Comparison of ENCODE assay signal across 8 cellular contexts in genomic region chr11:126354631-126355323, GRCh38. TPM values are rescaled to one million over a fixed set of nuclear protein-coding genes. Genes with fewer than 3 reads are reported as not detected.
DNase-seq lines count a peak whose midpoint lies in the region; ATAC-seq and TF ChIP-seq lines count a peak whose summit lies in the region.

No MANE protein-coding gene starts in this region.

- 56% methylated on average over 10 of the region's 15 CpGs for WGBS in suprapubic skin

- H3K27ac ChIP-seq in AG04450 (ENCODE audit: low read depth, low read length) (peak overlapping the region; percentile 62), suprapubic skin (peak overlapping the region; percentile 83)

- no peaks in the 10 kb centered on the region for H3K36me3 ChIP-seq in suprapubic skin

- H3K9me3 ChIP-seq in AG04450 (ENCODE audit: control insufficient read depth, insufficient read depth, low read length) (no peaks in the 10 kb centered on the region; the same call in 1 of the 2 replicates), suprapubic skin (no peaks in the 10 kb centered on the region)

- ATAC-seq in GM19324 (IDR thresholded peaks at IDR 0.05; ENCODE audit: low FRiP score, unreplicated experiment), result peak; percentile 20
- ATAC-seq in HG03432 (IDR thresholded peaks at IDR 0.05; ENCODE audit: unreplicated experiment), result peak; percentile 41
- ATAC-seq in activated naive CD4-positive, alpha-beta T cell treated with anti-CD3 and anti-CD28 coated beads, Interleukin-2, amount 50 U/mL, for 72 hours, result peak; percentile 37 to 42

- TF ChIP-seq EP300 in suprapubic skin (IDR thresholded peaks at IDR 0.05), result no peak

- POLR2A ChIA-PET in AG04450 (lab: Yijun Ruan, JAX), result interaction anchor here (0.6 to 2.4 kb wide), 7 partner anchors 13 to 76 kb away, joined by 3 to 16 read pairs (median 3); no protein-coding TSS in a partner anchor

- H3K36me3 Mint-ChIP-seq in activated naive CD4-positive, alpha-beta T cell treated with anti-CD3 and anti-CD28 coated beads, Interleukin-2, amount 50 U/mL, for 72 hours, result peaks cover 13 to 18% of the 10 kb centered on the region in 2 donors
- peaks cover 3 to 7% (median 4%) of the 10 kb centered on the region in 3 donors for H3K36me3 Mint-ChIP-seq in immature natural killer cell

- H3K4me1 Mint-ChIP-seq in immature natural killer cell, result peaks cover 78 to 81% of the 10 kb centered on the region in 2 donors

- H3K27me3 Mint-ChIP-seq in immature natural killer cell (ENCODE audit: low read depth in 3 of 3), result peaks cover 8 to 17% (median 11%) of the 10 kb centered on the region in 3 donors

- H3K4me3 Mint-ChIP-seq in immature natural killer cell, result peak overlapping the region; percentile 88 to 96 (median 94)

- no peak for TF ChIP-seq POLR2A in suprapubic skin (IDR thresholded peaks at IDR 0.05)

- H3K9me3 Mint-ChIP-seq in activated naive CD4-positive, alpha-beta T cell treated with anti-CD3 and anti-CD28 coated beads, Interleukin-2, amount 50 U/mL, for 72 hours, result no peaks in the 10 kb centered on the region
- no peaks in the 10 kb centered on the region for H3K9me3 Mint-ChIP-seq in immature natural killer cell

- TF ChIP-seq CTCF in AG04450 (IDR thresholded peaks at IDR 0.05; ENCODE audit: low read depth, low read length) (no peak), suprapubic skin (IDR thresholded peaks at IDR 0.05) (no peak)

- H3K4me3 ChIP-seq in AG04450 (ENCODE audit: low read depth, low read length) (peak overlapping the region; percentile 93), suprapubic skin (peak overlapping the region; percentile 67)

- CTCF ChIA-PET in AG04450 (lab: Charles Lee), result no interaction called here

- no peaks in the 10 kb centered on the region for H3K27me3 ChIP-seq in AG04450 (ENCODE audit: control insufficient read depth, insufficient read depth, low read length)
- no peaks in the 10 kb centered on the region for H3K27me3 ChIP-seq in suprapubic skin

- H3K4me1 ChIP-seq in suprapubic skin, result peaks cover 57% of the 10 kb centered on the region

- H3K27ac Mint-ChIP-seq in activated naive CD4-positive, alpha-beta T cell treated with anti-CD3 and anti-CD28 coated beads, Interleukin-2, amount 50 U/mL, for 72 hours, result peak overlapping the region; percentile 87 to 96
- H3K27ac Mint-ChIP-seq in immature natural killer cell, result peak overlapping the region; percentile 87 to 98 (median 96)

- no peak for DNase-seq in AG04450 (ENCODE audit: low read depth, low spot score)
- DNase-seq in activated naive CD4-positive, alpha-beta T cell treated with anti-CD3 and anti-CD28 coated beads, Interleukin-2, amount 50 U/mL, for 72 hours (ENCODE audit: low spot score in 2 of 2), result no peak
- peak in 2 of 3 donors; percentile 21 to 36 for DNase-seq in immature natural killer cell
- DNase-seq in suprapubic skin (ENCODE audit: low spot score in 2 of 2), result peak; percentile 53 to 63
- no peak for DNase-seq in NCI-H1694 treated with DMSO at 0.1 percent for 48 hours (lab: John Stamatoyannopoulos, UW)
- no peak for DNase-seq in activated gamma-delta T cell treated with Interleukin-2 at 50 U/mL for 16 hours

RNA-seq across cellular contexts. Expression of gene ST3GAL4, which starts 0.7 kb away (rescaled TPM):
- polyA plus RNA-seq in AG04450 (2011; rRNA removed) (13.1 and 15.3 TPM in 2 replicates), immature natural killer cell (10 to 100 TPM; 25.0 to 31.7 (median 30.9) TPM)
- polyA minus RNA-seq in AG04450 (2011; rRNA and poly(A)+ RNA removed), result 15.7 and 19.3 TPM in 2 replicates
- total RNA-seq in activated naive CD4-positive, alpha-beta T cell treated with anti-CD3 and anti-CD28 coated beads, Interleukin-2, amount 50 U/mL, for 72 hours, result 10 to 100 TPM in 1 of 2 donors, 1 to 10 TPM in 1; 7.2 to 10.5 TPM
- total RNA-seq in suprapubic skin, result 10 to 100 TPM; 23.6 to 30.9 (median 26.9) TPM

RNA-seq across cellular contexts. Expression of gene DCPS, which starts 50.9 kb away (rescaled TPM):
- 20.4 and 24.3 TPM in 2 replicates for polyA plus RNA-seq in AG04450 (2011; rRNA removed)
- 13.2 and 13.9 TPM in 2 replicates for polyA minus RNA-seq in AG04450 (2011; rRNA and poly(A)+ RNA removed)
- total RNA-seq in activated naive CD4-positive, alpha-beta T cell treated with anti-CD3 and anti-CD28 coated beads, Interleukin-2, amount 50 U/mL, for 72 hours, result 10 to 100 TPM; 28.1 to 40.2 TPM
- polyA plus RNA-seq in immature natural killer cell, result 10 to 100 TPM; 33.1 to 65.7 (median 40.6) TPM
- 10 to 100 TPM; 15.4 to 19.1 (median 17.8) TPM for total RNA-seq in suprapubic skin

Comparison
In these comparisons a context has a peak if more than half of its experiments do, and no peak if none do; other contexts are left out.
1. DNase-seq: peak in immature natural killer cell (2 of 3) and suprapubic skin (2 of 2); none in AG04450 (single experiment), activated naive CD4-positive, alpha-beta T cell treated with anti-CD3 and anti-CD28 coated beads, Interleukin-2, amount 50 U/mL, for 72 hours (0 of 2), NCI-H1694 treated with DMSO at 0.1 percent for 48 hours (single experiment) and activated gamma-delta T cell treated with Interleukin-2 at 50 U/mL for 16 hours (single experiment).
2. Peak in every context shown above with its lines, with median percentiles within 50 percentile points of each other: ATAC-seq.